8 cellular contexts compared by ENCODE assay signal in the genomic region with DNA sequence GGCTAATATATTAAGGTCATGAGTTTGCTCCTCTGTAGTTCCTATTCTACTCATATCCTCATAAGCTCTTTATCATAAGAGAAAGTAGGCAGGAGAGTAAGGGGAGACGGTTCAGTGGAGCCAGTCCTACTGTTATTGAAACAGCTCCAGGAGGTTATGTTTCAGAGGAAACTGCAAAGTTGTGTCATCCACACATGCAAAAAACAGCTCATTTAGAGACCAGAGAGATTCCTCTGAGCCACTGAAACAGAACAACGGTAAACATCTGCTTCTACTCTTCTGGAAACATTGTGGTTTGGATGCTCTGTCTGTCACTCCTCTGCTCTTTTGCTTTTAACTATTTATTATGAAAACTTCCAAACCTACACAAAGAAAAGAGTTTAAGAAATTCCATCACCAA.
A peak's percentile ranks its signal among the peaks of the same experiment; 100 is the strongest.
DNase-seq lines count a peak whose midpoint lies in the region; ATAC-seq and TF ChIP-seq lines count a peak whose summit lies in the region.

No MANE protein-coding gene starts in this region.

- H3K9me3 ChIP-seq in T-helper 17 cell (ENCODE audit: control insufficient read depth, low read length, poor library complexity, severe bottlenecking): no peaks in the 10 kb centered on the region
- H3K9me3 ChIP-seq in osteoblast (ENCODE audit: low read depth, low read length): no peaks in the 10 kb centered on the region
- no peaks in the 10 kb centered on the region for H3K9me3 ChIP-seq in gastroesophageal sphincter

- H3K4me3 Mint-ChIP-seq in activated T-cell treated with anti-CD3 and anti-CD28 coated beads, Interleukin-2, amount 50 U/mL, for 72 hours: peak overlapping the region; percentile 36 to 63
- no peak overlapping the region for H3K4me3 Mint-ChIP-seq in T-helper 17 cell

- H3K27me3 ChIP-seq in osteoblast (ENCODE audit: insufficient read depth, low read length): peaks cover 3% of the 10 kb centered on the region
- H3K27me3 ChIP-seq in gastroesophageal sphincter: no peaks in the 10 kb centered on the region

- 52 to 59% methylated on average over 2 of the region's 2 CpGs for WGBS in gastroesophageal sphincter (ENCODE audit: low coverage in 1 of 2), 2 donors

- peak overlapping the region; percentile 48 for H3K27ac Mint-ChIP-seq in activated T-cell treated with anti-CD3 and anti-CD28 coated beads, Interleukin-2, amount 50 U/mL, for 72 hours
- peak overlapping the region; percentile 41 for H3K27ac Mint-ChIP-seq in T-helper 17 cell

- H3K36me3 ChIP-seq in osteoblast (ENCODE audit: insufficient read depth, low read length): no peaks in the 10 kb centered on the region
- no peaks in the 10 kb centered on the region for H3K36me3 ChIP-seq in gastroesophageal sphincter

- no peak overlapping the region for H2AFZ ChIP-seq in osteoblast (ENCODE audit: low read length)

- H3K4me2 ChIP-seq in osteoblast (ENCODE audit: insufficient read depth, low read length): no peak overlapping the region

- no peak for TF ChIP-seq EP300 in gastroesophageal sphincter (IDR thresholded peaks at IDR 0.05)

- no peaks in the 10 kb centered on the region for H3K27me3 Mint-ChIP-seq in activated T-cell treated with anti-CD3 and anti-CD28 coated beads, Interleukin-2, amount 50 U/mL, for 72 hours (ENCODE audit: low read depth)
- H3K27me3 Mint-ChIP-seq in T-helper 17 cell: no peaks in the 10 kb centered on the region

- TF ChIP-seq CTCF in osteoblast (IDR thresholded peaks at IDR 0.05; ENCODE audit: extremely low read depth, low read depth, low read length) (no peak), gastroesophageal sphincter (IDR thresholded peaks at IDR 0.05) (no peak)

- DNase-seq in activated T-cell treated with anti-CD3 and anti-CD28 coated beads, Interleukin-2, amount 50 U/mL, for 72 hours: peak; percentile 31 to 36
- DNase-seq in activated T-cell treated with anti-CD3 and anti-CD28 coated beads, Interleukin-2, amount 50 U/mL, for 48 hours: no peak
- no peak for DNase-seq in T-helper 17 cell
- DNase-seq in osteoblast (ENCODE audit: insufficient read length, low spot score, missing footprints): peak; percentile 79
- no peak for DNase-seq in COR-L47 (lab: John Stamatoyannopoulos, UW)
- DNase-seq in HT-29 (ENCODE audit: low spot score): no peak

- peaks cover 27% of the 10 kb centered on the region for H3K4me1 Mint-ChIP-seq in activated T-cell treated with anti-CD3 and anti-CD28 coated beads, Interleukin-2, amount 50 U/mL, for 72 hours (ENCODE audit: low read depth)
- peaks cover 14% of the 10 kb centered on the region for H3K4me1 Mint-ChIP-seq in T-helper 17 cell

- peaks cover 0 to 2% of the 10 kb centered on the region in 2 donors for H3K9me3 Mint-ChIP-seq in activated T-cell treated with anti-CD3 and anti-CD28 coated beads, Interleukin-2, amount 50 U/mL, for 72 hours

- H3K27ac ChIP-seq in osteoblast (ENCODE audit: low read depth, low read length) (no peak overlapping the region), gastroesophageal sphincter (peak overlapping the region in 1 of 4 donors; percentile 6)

- H3K36me3 Mint-ChIP-seq in activated T-cell treated with anti-CD3 and anti-CD28 coated beads, Interleukin-2, amount 50 U/mL, for 72 hours (ENCODE audit: insufficient read depth in 2 of 2): peaks cover 0 to 1% of the 10 kb centered on the region in 2 donors
- no peaks in the 10 kb centered on the region for H3K36me3 Mint-ChIP-seq in T-helper 17 cell (ENCODE audit: low read depth)

- H3K4me1 ChIP-seq in osteoblast (ENCODE audit: insufficient read depth, low read length): peaks cover 7% of the 10 kb centered on the region
- no peaks in the 10 kb centered on the region for H3K4me1 ChIP-seq in gastroesophageal sphincter

- no peaks in the 10 kb centered on the region for H3K79me2 ChIP-seq in osteoblast (ENCODE audit: insufficient read depth, low read length)

- H3K4me3 ChIP-seq in osteoblast (ENCODE audit: insufficient read depth, low read length) (no peak overlapping the region), gastroesophageal sphincter (no peak overlapping the region)

- ATAC-seq in activated T-cell treated with anti-CD3 and anti-CD28 coated beads, Interleukin-2, amount 50 U/mL, for 72 hours (replicated peaks in 1 of 2): peak; percentile 96 to 97
- ATAC-seq in HG02938 (IDR thresholded peaks at IDR 0.05; ENCODE audit: unreplicated experiment): peak; percentile 97
- ATAC-seq in T-helper 17 cell: no peak
- ATAC-seq in gastroesophageal sphincter: no peak

- no peaks in the 10 kb centered on the region for H4K20me1 ChIP-seq in osteoblast (ENCODE audit: insufficient read depth, low read length)

- no peak for TF ChIP-seq POLR2A in gastroesophageal sphincter (IDR thresholded peaks at IDR 0.05)

Comparison
In these comparisons a context has a peak if more than half of its experiments do, and no peak if none do; other contexts are left out.
1. DNase-seq: peak in activated T-cell treated with anti-CD3 and anti-CD28 coated beads, Interleukin-2, amount 50 U/mL, for 72 hours (2 of 2) and osteoblast (single experiment); none in activated T-cell treated with anti-CD3 and anti-CD28 coated beads, Interleukin-2, amount 50 U/mL, for 48 hours (0 of 2), T-helper 17 cell (0 of 3), COR-L47 (single experiment) and HT-29 (single experiment).
2. ATAC-seq: peak in activated T-cell treated with anti-CD3 and anti-CD28 coated beads, Interleukin-2, amount 50 U/mL, for 72 hours (2 of 2) and HG02938 (single experiment); none in T-helper 17 cell (single experiment) and gastroesophageal sphincter (single experiment).